In the genomic region with DNA sequence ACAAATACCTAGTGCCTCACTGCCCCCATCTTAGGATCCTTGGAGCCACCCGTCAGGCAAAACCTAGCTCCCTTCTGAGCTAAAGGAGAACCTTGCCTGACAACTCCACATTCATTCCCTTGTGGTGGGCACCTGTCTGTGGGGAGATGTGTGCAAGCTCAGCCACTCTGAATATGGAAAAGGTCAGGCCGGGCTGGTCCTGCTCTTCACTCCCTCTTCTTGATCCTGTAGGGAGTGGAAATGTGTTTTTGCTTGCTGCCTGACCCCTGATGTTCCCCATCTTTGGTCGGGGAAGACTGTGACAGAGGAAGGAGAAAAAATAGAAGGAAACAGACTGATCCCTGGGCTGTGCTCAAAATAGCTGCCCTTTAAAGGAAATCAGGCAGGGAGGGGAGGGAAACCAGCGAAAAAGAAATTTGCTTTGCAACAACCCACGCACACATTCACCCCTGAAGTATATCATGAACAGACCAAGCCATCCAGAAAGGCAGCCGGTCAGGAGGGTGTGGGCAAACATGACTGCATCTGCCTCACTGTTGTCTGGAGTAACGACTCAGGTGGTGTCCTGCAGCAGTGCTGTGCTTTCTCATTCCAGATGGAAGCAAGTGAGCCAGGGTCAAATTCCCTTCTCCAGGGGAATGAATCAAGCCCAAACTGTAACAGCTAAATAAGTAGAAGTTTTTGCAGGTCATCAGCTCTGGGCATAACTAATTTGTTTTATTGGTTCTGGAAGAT, we compare ENCODE assay signal across 14 cellular contexts.
DNase-seq lines count a peak whose midpoint lies in the region; ATAC-seq and TF ChIP-seq lines count a peak whose summit lies in the region.
"Had no signal": no experiment of that assay in that cellular context is flagged by ENCODE, and none has a peak within 500 bp of the region (broad histone marks: within the 10 kb centered on the region; RNA-seq: fewer than 3 reads in every experiment).

No MANE protein-coding gene starts in this region.

- peak overlapping the region; percentile 41 for H3K27ac Mint-ChIP-seq in chondrocyte (ENCODE audit: unreplicated experiment)
- no peak overlapping the region for H3K27ac Mint-ChIP-seq in MCF 10A (ENCODE audit: low read depth, unreplicated experiment)
- H3K27ac Mint-ChIP-seq: activated B cell treated with CpG ODN at 0.5 μM for 24 hours; immature natural killer cell; naive thymus-derived CD8-positive, alpha-beta T cell had no signal

- no peak overlapping the region for H3K9ac ChIP-seq in SK-N-SH
- peak overlapping the region; percentile 24 for H3K9ac ChIP-seq in mesenchymal stem cell (ENCODE audit: low read length)
- no peak overlapping the region for H3K9ac ChIP-seq in Karpas-422 (ENCODE audit: low read length)

- H3K23ac ChIP-seq in mesenchymal stem cell (ENCODE audit: low read length in 2 of 2), result no peak overlapping the region

- no peaks in the 10 kb centered on the region for H4K20me1 ChIP-seq in SK-N-SH (ENCODE audit: insufficient read depth)
- no peaks in the 10 kb centered on the region for H4K20me1 ChIP-seq in Karpas-422 (ENCODE audit: insufficient read depth, low read depth, low read length)

- H3K4me3 Mint-ChIP-seq in chondrocyte (ENCODE audit: unreplicated experiment) (no peak overlapping the region), MCF 10A (ENCODE audit: unreplicated experiment) (no peak overlapping the region)
- H3K4me3 Mint-ChIP-seq: activated B cell treated with CpG ODN at 0.5 μM for 24 hours; immature natural killer cell; naive thymus-derived CD8-positive, alpha-beta T cell had no signal

- H3K4ac ChIP-seq in mesenchymal stem cell (ENCODE audit: low read depth in 1 of 2, low read length in 2 of 2), result no peak overlapping the region

- peaks cover 12% of the 10 kb centered on the region for H3K4me1 Mint-ChIP-seq in chondrocyte (ENCODE audit: low read depth)
- H3K4me1 Mint-ChIP-seq in MCF 10A (ENCODE audit: insufficient read depth, unreplicated experiment), result peaks cover 3% of the 10 kb centered on the region
- H3K4me1 Mint-ChIP-seq: activated B cell treated with CpG ODN at 0.5 μM for 24 hours; immature natural killer cell; naive thymus-derived CD8-positive, alpha-beta T cell had no signal

- no peaks in the 10 kb centered on the region for H3K9me2 ChIP-seq in SK-N-SH
- H3K9me2 ChIP-seq in Karpas-422 (replicated peaks; ENCODE audit: insufficient read depth, low read length), result no peaks in the 10 kb centered on the region

- H3K27me3 Mint-ChIP-seq in chondrocyte (ENCODE audit: low read depth) (no peaks in the 10 kb centered on the region), MCF 10A (ENCODE audit: insufficient read depth, unreplicated experiment) (peaks cover 53% of the 10 kb centered on the region)
- H3K27me3 Mint-ChIP-seq: activated B cell treated with CpG ODN at 0.5 μM for 24 hours; naive thymus-derived CD8-positive, alpha-beta T cell had no signal

- no peak overlapping the region for H2BK120ac ChIP-seq in mesenchymal stem cell (ENCODE audit: low read depth, low read length)

- no peak for TF ChIP-seq CTCF in SK-N-SH (IDR thresholded peaks at IDR 0.05)
- no peak for TF ChIP-seq CTCF in chondrocyte (IDR thresholded peaks at IDR 0.05)
- TF ChIP-seq CTCF in vagina (IDR thresholded peaks at IDR 0.05), result no peak
- no peak for TF ChIP-seq CTCF in breast epithelium (IDR thresholded peaks at IDR 0.05)
- no peak for TF ChIP-seq CTCF in MCF 10A (IDR thresholded peaks at IDR 0.05; ENCODE audit: unreplicated experiment)

- POLR2A ChIA-PET in SK-N-SH (lab: Yijun Ruan, JAX), result interaction anchor here (0.6 kb wide), 1 partner anchor 29 kb away, joined by 3 read pairs; no protein-coding TSS in a partner anchor
- POLR2A ChIA-PET in MCF 10A (lab: Yijun Ruan, JAX), result no interaction called here

- H4K91ac ChIP-seq in mesenchymal stem cell (ENCODE audit: low read length), result no peak overlapping the region

- H3K4me3 ChIP-seq in SK-N-SH (ENCODE audit: low read depth in 2 of 2, low read length in 1 of 2) (no peak overlapping the region), mesenchymal stem cell (ENCODE audit: insufficient read depth in 1 of 2, low read depth in 1 of 2, low read length in 2 of 2) (no peak overlapping the region), vagina (no peak overlapping the region), breast epithelium (no peak overlapping the region), Karpas-422 (ENCODE audit: low read length) (no peak overlapping the region)

- no peak overlapping the region for H3K4me2 ChIP-seq in SK-N-SH
- H3K4me2 ChIP-seq in mesenchymal stem cell (ENCODE audit: low read length, poor library complexity, severe bottlenecking), result no peak overlapping the region
- H3K4me2 ChIP-seq in Karpas-422 (ENCODE audit: low read depth, low read length, poor library complexity, severe bottlenecking), result no peak overlapping the region

- H3K27ac ChIP-seq in SK-N-SH (ENCODE audit: low read depth in 2 of 2, low read length in 1 of 2) (no peak overlapping the region), mesenchymal stem cell (ENCODE audit: low read length, poor library complexity, severe bottlenecking) (peak overlapping the region; percentile 22), vagina (no peak overlapping the region), breast epithelium (no peak overlapping the region), Karpas-422 (ENCODE audit: low read length) (no peak overlapping the region)

- H3K14ac ChIP-seq in mesenchymal stem cell (ENCODE audit: low read length in 2 of 2), result no peak overlapping the region

- peaks cover 5% of the 10 kb centered on the region for H3K79me1 ChIP-seq in mesenchymal stem cell (replicated peaks; ENCODE audit: low read length, poor library complexity, severe bottlenecking)

- 82% methylated on average over 7 of the region's 7 CpGs for WGBS in SK-N-SH (ENCODE audit: low lambda C conversion rate)
- 86% methylated on average over 6 of the region's 7 CpGs for WGBS in mesenchymal stem cell

- H3K36me3 Mint-ChIP-seq in chondrocyte (ENCODE audit: low read depth) (peaks cover 12% of the 10 kb centered on the region), MCF 10A (ENCODE audit: insufficient read depth, unreplicated experiment) (no peaks in the 10 kb centered on the region)

- H2AFZ ChIP-seq in SK-N-SH (ENCODE audit: low read depth), result no peak overlapping the region
- peak overlapping the region; percentile 5 for H2AFZ ChIP-seq in mesenchymal stem cell (ENCODE audit: low read depth, low read length)
- no peak overlapping the region for H2AFZ ChIP-seq in Karpas-422 (ENCODE audit: low read length)

- BruUV-seq in MCF 10A (replicated peaks; lab: Mats Ljungman, UMichigan), result no TSS peak

- DNase-seq in SK-N-SH, result no peak
- no peak for DNase-seq in chondrocyte (ENCODE audit: low spot score)
- DNase-seq in mesenchymal stem cell, result no peak
- peak; percentile 77 to 82 for DNase-seq in vagina (ENCODE audit: extremely low spot score in 2 of 2)
- DNase-seq in breast epithelium (ENCODE audit: low spot score in 2 of 2), result no peak
- DNase-seq in MCF 10A (ENCODE audit: unreplicated experiment), result no peak
- DNase-seq in Karpas-422, result no peak
- DNase-seq: activated B cell treated with CpG ODN at 0.5 μM for 24 hours; activated T-cell treated with anti-CD3 and anti-CD28 coated beads, Interleukin-2, amount 50 U/mL, for 1 hour; immature natural killer cell; MV-4-11; naive thymus-derived CD8-positive, alpha-beta T cell; NCI-H82 had no signal

- ATAC-seq in SK-N-SH treated with all-trans-retinoic acid at 6 μM for 48 hours, result peak; percentile 56; the same call in 2 of the 3 replicates
- ATAC-seq: naive thymus-derived CD8-positive, alpha-beta T cell had no signal

- peaks cover 0 to 6% of the 10 kb centered on the region in 2 experiments; a peak in 1 of 4 replicates for H3K4me1 ChIP-seq in SK-N-SH (ENCODE audit: control insufficient read depth in 1 of 2, insufficient read depth in 2 of 2, low read depth in 1 of 2, low read length in 1 of 2)
- H3K4me1 ChIP-seq in mesenchymal stem cell (ENCODE audit: control insufficient read depth, insufficient read depth, low read depth, low read length), result peaks cover 10% of the 10 kb centered on the region
- no peaks in the 10 kb centered on the region for H3K4me1 ChIP-seq in vagina
- H3K4me1 ChIP-seq in breast epithelium, result no peaks in the 10 kb centered on the region
- H3K4me1 ChIP-seq in Karpas-422 (ENCODE audit: low read length), result peaks cover 12% of the 10 kb centered on the region

- H3K9me3 Mint-ChIP-seq in chondrocyte (ENCODE audit: low read depth) (peaks cover 3% of the 10 kb centered on the region), MCF 10A (ENCODE audit: unreplicated experiment) (no peaks in the 10 kb centered on the region)
- H3K9me3 Mint-ChIP-seq: activated B cell treated with CpG ODN at 0.5 μM for 24 hours; immature natural killer cell; naive thymus-derived CD8-positive, alpha-beta T cell had no signal

- H2BK12ac ChIP-seq in mesenchymal stem cell (ENCODE audit: low read length in 2 of 2), result no peak overlapping the region

- H2BK15ac ChIP-seq in mesenchymal stem cell (ENCODE audit: low read depth, poor library complexity, severe bottlenecking), result no peak overlapping the region

- no peak for TF ChIP-seq RAD21 in SK-N-SH (IDR thresholded peaks at IDR 0.05; ENCODE audit: low read length)

- no peak for TF ChIP-seq EP300 in SK-N-SH (IDR thresholded peaks at IDR 0.05; ENCODE audit: borderline replicate concordance in 1 of 2, low read depth in 1 of 2, low read length in 1 of 2)

- CTCF ChIA-PET in SK-N-SH (lab: Yijun Ruan, JAX) (interaction anchor here (0.9 to 19.0 kb wide), 3 partner anchors 10 to 168 kb away, joined by 5 to 365 read pairs (median 7); no protein-coding TSS in a partner anchor), MCF 10A (lab: Yijun Ruan, JAX) (interaction anchor here (0.6 to 1.3 kb wide), 3 partner anchors 12 to 280 kb away, joined by 3 to 5 read pairs (median 4); no protein-coding TSS in a partner anchor)

- TF ChIP-seq POLR2A in vagina (IDR thresholded peaks at IDR 0.05), result no peak
- no peak for TF ChIP-seq POLR2A in breast epithelium (IDR thresholded peaks at IDR 0.05)

- H3F3A ChIP-seq in SK-N-SH (replicated peaks; ENCODE audit: insufficient read depth), result no peaks in the 10 kb centered on the region

- no peak overlapping the region for H4K8ac ChIP-seq in mesenchymal stem cell (ENCODE audit: low read length)

- no peaks in the 10 kb centered on the region for H3K9me3 ChIP-seq in SK-N-SH
- H3K9me3 ChIP-seq in mesenchymal stem cell (ENCODE audit: control insufficient read depth, low read length), result no peaks in the 10 kb centered on the region
- no peaks in the 10 kb centered on the region for H3K9me3 ChIP-seq in vagina
- H3K9me3 ChIP-seq in breast epithelium, result no peaks in the 10 kb centered on the region
- no peaks in the 10 kb centered on the region for H3K9me3 ChIP-seq in Karpas-422 (ENCODE audit: low read length)

- intact Hi-C loops in vagina (cut with DNase I) (no loop called here), breast epithelium (cut with DNase I; ENCODE audit: low total_unique reads) (no loop called here), MCF 10A (cut with micrococcal nuclease) (no loop called here)

- no peak overlapping the region for H2BK5ac ChIP-seq in mesenchymal stem cell (ENCODE audit: low read depth, low read length, poor library complexity, severe bottlenecking)

- H3K36me3 ChIP-seq in SK-N-SH (replicated peaks in 1 of 2; ENCODE audit: control insufficient read depth in 1 of 2, insufficient read depth in 2 of 2, low read length in 1 of 2) (peaks cover 6 to 21% of the 10 kb centered on the region in 2 experiments), mesenchymal stem cell (ENCODE audit: control insufficient read depth in 1 of 2, insufficient read depth in 2 of 2, low read depth in 1 of 2, low read length in 2 of 2) (peaks cover 9 to 29% of the 10 kb centered on the region in 2 experiments), vagina (no peaks in the 10 kb centered on the region), breast epithelium (no peaks in the 10 kb centered on the region), Karpas-422 (ENCODE audit: insufficient read depth, low read length) (peaks cover 14% of the 10 kb centered on the region; the same call in 1 of the 2 replicates)

- H2AK5ac ChIP-seq in mesenchymal stem cell (ENCODE audit: low read length, severe bottlenecking), result peak overlapping the region; percentile 44

- H3K79me2 ChIP-seq in SK-N-SH (ENCODE audit: insufficient read depth) (no peaks in the 10 kb centered on the region), Karpas-422 (ENCODE audit: low read length) (no peaks in the 10 kb centered on the region)

- no peak overlapping the region for H3K18ac ChIP-seq in mesenchymal stem cell (ENCODE audit: low read depth in 1 of 2, low read length in 2 of 2)

- H3K27me3 ChIP-seq in SK-N-SH (ENCODE audit: insufficient read depth) (no peaks in the 10 kb centered on the region), mesenchymal stem cell (ENCODE audit: control insufficient read depth in 1 of 2, insufficient read depth in 1 of 2, low read length in 2 of 2) (no peaks in the 10 kb centered on the region), vagina (no peaks in the 10 kb centered on the region), breast epithelium (no peaks in the 10 kb centered on the region), Karpas-422 (ENCODE audit: low read length) (no peaks in the 10 kb centered on the region)

Comparison
In these comparisons a context has a peak if more than half of its experiments do, and no peak if none do; other contexts are left out.
1. DNase-seq: peak in vagina (2 of 2); none in SK-N-SH (single experiment), chondrocyte (single experiment), mesenchymal stem cell (single experiment), breast epithelium (0 of 2), MCF 10A (single experiment) and Karpas-422 (single experiment).